ENCODE assay signal across 14 cellular contexts in the genomic region with DNA sequence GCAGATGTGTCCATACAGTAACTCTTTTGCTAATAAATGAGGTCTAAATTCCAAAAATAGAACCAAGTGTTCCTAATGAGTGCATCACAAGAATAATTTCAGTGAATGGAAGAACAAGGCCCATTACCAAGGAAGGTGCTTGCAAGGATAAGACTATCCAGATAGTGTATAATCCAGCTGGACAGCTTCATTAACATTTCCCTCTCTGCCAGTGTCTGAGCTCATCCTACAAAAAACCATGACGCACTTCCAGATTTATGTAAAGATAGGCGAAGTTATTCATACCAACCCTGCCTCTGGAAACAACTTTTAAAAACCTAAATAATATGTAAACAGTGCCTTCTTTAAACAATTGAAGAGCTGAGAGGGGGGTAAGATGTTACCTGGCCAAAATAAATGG.
DNase-seq lines count a peak whose midpoint lies in the region; ATAC-seq and TF ChIP-seq lines count a peak whose summit lies in the region.
"Had no signal": no experiment of that assay in that cellular context is flagged by ENCODE, and none has a peak within 500 bp of the region (broad histone marks: within the 10 kb centered on the region; RNA-seq: fewer than 3 reads in every experiment).

No MANE protein-coding gene starts in this region.

- H4K20me1 ChIP-seq in smooth muscle cell (ENCODE audit: low read depth), result no peaks in the 10 kb centered on the region

- no peak for TF ChIP-seq CTCF in HEK293 (tag by site-specific recombination; IDR thresholded peaks at IDR 0.05)
- no peak for TF ChIP-seq CTCF in smooth muscle cell (IDR thresholded peaks at IDR 0.05; ENCODE audit: borderline replicate concordance, insufficient read depth, poor library complexity, severe bottlenecking)

- ATAC-seq in GM18909 (IDR thresholded peaks at IDR 0.05; ENCODE audit: poor library complexity, unreplicated experiment), result no peak
- ATAC-seq: CD8-positive, alpha-beta T cell; GM12878 had no signal

- H2AFZ ChIP-seq in smooth muscle cell (ENCODE audit: low read depth), result no peak overlapping the region
- H2AFZ ChIP-seq: GM23248 had no signal

- H3K27me3 ChIP-seq in smooth muscle cell (ENCODE audit: low read depth), result no peaks in the 10 kb centered on the region

- DNase-seq in amniotic epithelial cell (ENCODE audit: low read depth), result peak; percentile 66
- DNase-seq in lung microvascular endothelial cell (ENCODE audit: low read depth in 2 of 2), result peak; percentile 10 to 67
- DNase-seq in smooth muscle cell (lab: John Stamatoyannopoulos, UW; ENCODE audit: unreplicated experiment), result no peak
- DNase-seq in islet precursor cell, result no peak
- DNase-seq in activated T-cell treated with anti-CD3 and anti-CD28 coated beads, Interleukin-2, amount 50 U/mL, for 48 hours, result no peak
- DNase-seq: Calu3; CD8-positive, alpha-beta T cell; DMS79 treated with DMSO at 0.1 percent for 48 hours; GM23248 had no signal

- no peak overlapping the region for H3K9ac ChIP-seq in smooth muscle cell (ENCODE audit: low read depth)
- H3K9ac ChIP-seq: BLaER1 treated with 17β-estradiol and CSF1 and Interleukin-3, amounts not matched to agents 10 nM and 100 nM; GM23248 had no signal

- no peaks in the 10 kb centered on the region for H3K9me3 ChIP-seq in HEK293 (ENCODE audit: control insufficient read depth, insufficient read depth, low read depth, low read length)
- H3K9me3 ChIP-seq in smooth muscle cell (replicated peaks; ENCODE audit: low read depth), result no peaks in the 10 kb centered on the region
- H3K9me3 ChIP-seq: BLaER1 treated with 17β-estradiol and CSF1 and Interleukin-3, amounts not matched to agents 10 nM and 100 nM; HAP-1 had no signal

- H3K36me3 ChIP-seq in HEK293 (ENCODE audit: control insufficient read depth in 2 of 2, insufficient read depth in 1 of 2, low read length in 2 of 2) (no peaks in the 10 kb centered on the region), smooth muscle cell (ENCODE audit: low read depth) (no peaks in the 10 kb centered on the region)
- H3K36me3 ChIP-seq: BLaER1 treated with 17β-estradiol and CSF1 and Interleukin-3, amounts not matched to agents 10 nM and 100 nM; HAP-1 had no signal

- H3F3A ChIP-seq in smooth muscle cell (ENCODE audit: low read depth), result no peaks in the 10 kb centered on the region

- POLR2A ChIA-PET in HEK293 (lab: Yijun Ruan, JAX), result no interaction called here

- H3K27ac ChIP-seq in HEK293 (ENCODE audit: extremely low read depth, low read depth, low read length) (no peak overlapping the region), smooth muscle cell (ENCODE audit: low read depth) (peak overlapping the region; percentile 42)
- H3K27ac ChIP-seq: BLaER1 treated with 17β-estradiol and CSF1 and Interleukin-3, amounts not matched to agents 10 nM and 100 nM; GM23248 had no signal

- H3K4me3 ChIP-seq in HEK293 (ENCODE audit: low read depth, low read length) (no peak overlapping the region), smooth muscle cell (no peak overlapping the region)
- H3K4me3 ChIP-seq: BLaER1 treated with 17β-estradiol and CSF1 and Interleukin-3, amounts not matched to agents 10 nM and 100 nM; GM12878; GM23248; HAP-1 had no signal

- WGBS in smooth muscle cell (ENCODE audit: low lambda C conversion rate), result 71% methylated on average over 2 of the region's 2 CpGs

- H3K4me2 ChIP-seq in smooth muscle cell, result no peak overlapping the region
- H3K4me2 ChIP-seq: BLaER1 treated with 17β-estradiol and CSF1 and Interleukin-3, amounts not matched to agents 10 nM and 100 nM had no signal

- H3K4me1 ChIP-seq in HEK293 (ENCODE audit: control insufficient read depth, insufficient read depth, low read length), result peaks cover 7% of the 10 kb centered on the region; the same call in 1 of the 2 replicates
- H3K4me1 ChIP-seq in smooth muscle cell (ENCODE audit: low read depth), result no peaks in the 10 kb centered on the region
- H3K4me1 ChIP-seq: BLaER1 treated with 17β-estradiol and CSF1 and Interleukin-3, amounts not matched to agents 10 nM and 100 nM had no signal

- H3K79me2 ChIP-seq in smooth muscle cell (ENCODE audit: low read depth), result no peaks in the 10 kb centered on the region

- CTCF ChIA-PET in HEK293 (lab: Yijun Ruan, JAX), result interaction anchor here (0.8 to 2.9 kb wide), 4 partner anchors 226 to 770 kb away, joined by 3 to 25 read pairs (median 9); a partner anchor contains a TSS

TF ChIP-seq in HEK293, 187 proteins besides CTCF, POLR2A, EP300 and RAD21:
- TF ChIP-seq EGR2 (tag by site-specific recombination; IDR thresholded peaks at IDR 0.05; ENCODE audit: low read depth) (no peak), ZNF629 (tag by site-specific recombination; IDR thresholded peaks at IDR 0.05) (peak; percentile 62; the same call in 1 of the 2 replicates), RBAK (tag by site-specific recombination; IDR thresholded peaks at IDR 0.05) (no peak)
TF ChIP-seq in HEK293: peak in this region for 1.

Comparison
In these comparisons a context has a peak if more than half of its experiments do, and no peak if none do; other contexts are left out.
1. DNase-seq: peak in amniotic epithelial cell (single experiment) and lung microvascular endothelial cell (2 of 2); none in smooth muscle cell (single experiment), islet precursor cell (single experiment) and activated T-cell treated with anti-CD3 and anti-CD28 coated beads, Interleukin-2, amount 50 U/mL, for 48 hours (0 of 2).